ENCODE assay signal across 8 cellular contexts in the genomic region with DNA sequence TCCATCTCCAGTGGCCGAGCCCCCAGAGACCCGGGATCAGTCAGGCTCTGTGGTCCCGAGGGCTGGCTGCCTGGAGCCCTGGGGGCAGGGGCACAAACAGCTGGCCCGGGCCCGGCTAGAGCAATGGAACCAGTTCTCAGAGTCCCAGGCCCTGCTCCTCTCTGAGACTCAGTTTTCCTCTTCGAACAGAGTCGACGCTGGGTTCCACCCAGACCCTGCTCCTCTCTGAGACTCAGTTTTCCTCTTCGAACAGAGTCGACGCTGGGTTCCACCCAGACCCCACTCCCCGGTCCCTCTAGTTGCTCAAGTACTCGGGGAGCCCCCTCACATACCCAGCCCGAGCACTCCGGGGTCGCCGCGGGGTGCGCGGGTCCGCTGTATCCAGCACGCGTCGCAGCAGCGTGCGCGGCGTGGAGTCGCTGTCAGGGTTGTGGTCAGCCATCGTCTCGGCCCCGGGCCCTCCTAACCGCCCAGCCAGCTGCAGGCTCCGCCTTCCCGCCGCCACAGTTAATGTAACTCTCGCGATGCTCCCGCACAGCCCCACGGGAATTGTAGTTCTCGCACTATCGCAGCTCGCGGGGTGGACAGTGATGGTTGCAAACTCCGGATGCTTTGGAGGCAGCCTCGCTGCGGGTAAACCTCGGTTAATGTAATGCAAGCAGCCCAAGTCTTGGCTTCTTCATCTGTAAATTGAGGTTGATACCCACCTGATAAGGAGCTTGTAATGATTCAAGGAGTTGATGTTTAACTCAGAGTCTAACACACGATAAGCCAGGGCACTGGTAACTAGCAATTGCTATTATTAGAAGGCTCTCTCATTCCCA. TPM values are rescaled to one million over a fixed set of nuclear protein-coding genes. Genes with fewer than 3 reads are reported as not detected.
DNase-seq lines count a peak whose midpoint lies in the region; ATAC-seq, FAIRE-seq and TF ChIP-seq lines count a peak whose summit lies in the region.

No MANE protein-coding gene starts in this region.

- intact Hi-C loops in endothelial cell of umbilical vein (cut with micrococcal nuclease): loop anchor here (1.0 kb wide), 1 partner anchor 13 kb away; the partner anchor contains the start of gene NUTF2

- DNase-seq in D341Med (ENCODE audit: low spot score) (peak; percentile 95), NOMO-1 treated with dmso at 0.1 percent for 144 hours (lab: John Stamatoyannopoulos, UW; ENCODE audit: unreplicated experiment) (peak; percentile 86), endothelial cell of umbilical vein (ENCODE audit: low read depth, low spot score) (peak; percentile 94)
- peak; percentile 92 for DNase-seq in activated CD8-positive, alpha-beta memory T cell treated with anti-CD3 and anti-CD28 coated beads, Interleukin-2, amount 50 U/mL, for 4 hours
- peak; percentile 83 to 95 for DNase-seq in stimulated activated CD8-positive, alpha-beta memory T cell treated with anti-CD3 and anti-CD28 coated beads, Interleukin-2, amount 100 ng/mL, for 48 hours (ENCODE audit: low read depth in 2 of 2)

- CTCF ChIA-PET in endothelial cell of umbilical vein (lab: Charles Lee): interaction anchor here (0.7 to 2.3 kb wide), 11 partner anchors 10 to 312 kb away, joined by 3 to 35 read pairs (median 6); partner anchors contain the start of genes CENPT, RANBP10, RIPOR1 and TSNAXIP1

- H3K79me2 ChIP-seq in endothelial cell of umbilical vein (ENCODE audit: control insufficient read depth, insufficient read depth, low read length): peaks cover 11% of the 10 kb centered on the region

- H3K9me1 ChIP-seq in endothelial cell of umbilical vein (replicated peaks; ENCODE audit: control insufficient read depth, extremely low read depth, insufficient read depth, low read length): no peaks in the 10 kb centered on the region

- dilution Hi-C loops in endothelial cell of umbilical vein (cut with MboI; ENCODE audit: extremely low pct_ligation_motif_present, low sequenced_read_pairs): no loop called here

- POLR2A ChIA-PET in endothelial cell of umbilical vein (lab: Charles Lee): interaction anchor here (1.0 kb wide), 2 partner anchors 17 to 99 kb away, joined by 3 to 4 read pairs; no protein-coding TSS in a partner anchor

- FAIRE-seq in endothelial cell of umbilical vein (lab: Jason Lieb, UNC): peak; percentile 97

- H3K36me3 ChIP-seq in HUES48 (ENCODE audit: control insufficient read depth, insufficient read depth, low read length): peaks cover 37% of the 10 kb centered on the region
- H3K36me3 ChIP-seq in endothelial cell of umbilical vein (ENCODE audit: control insufficient read depth in 2 of 2, extremely low read depth in 1 of 2, insufficient read depth in 2 of 2, low read length in 2 of 2): peaks cover 4 to 28% of the 10 kb centered on the region in 2 experiments

- no peak for TF ChIP-seq CTCF in endothelial cell of umbilical vein (IDR thresholded peaks at IDR 0.05; ENCODE audit: extremely low read depth in 1 of 2, insufficient read depth in 1 of 2, low read depth in 1 of 2, low read length in 2 of 2)

- BruUV-seq in endothelial cell of umbilical vein (replicated peaks; lab: Mats Ljungman, UMichigan): TSS peak; percentile 34

- peaks cover 3% of the 10 kb centered on the region; the same call in 1 of the 2 replicates for H3K4me1 ChIP-seq in HUES48 (ENCODE audit: control insufficient read depth, insufficient read depth, low read length)
- H3K4me1 ChIP-seq in endothelial cell of umbilical vein (ENCODE audit: control insufficient read depth, extremely low read depth, insufficient read depth, low read length): peaks cover 7% of the 10 kb centered on the region
- H3K4me1 ChIP-seq in mononuclear cell (ENCODE audit: insufficient read depth, low read length): peaks cover 17% of the 10 kb centered on the region

- H3K27me3 ChIP-seq in HUES48 (ENCODE audit: control insufficient read depth, insufficient read depth, low read length): no peaks in the 10 kb centered on the region
- no peaks in the 10 kb centered on the region for H3K27me3 ChIP-seq in endothelial cell of umbilical vein (ENCODE audit: control insufficient read depth in 2 of 2, insufficient read depth in 2 of 2, low read length in 2 of 2)
- H3K27me3 ChIP-seq in mononuclear cell (ENCODE audit: insufficient read depth, low read length): no peaks in the 10 kb centered on the region

- peak overlapping the region; percentile 96 for H2AFZ ChIP-seq in endothelial cell of umbilical vein (ENCODE audit: low read depth, low read length)

- no peaks in the 10 kb centered on the region for H4K20me1 ChIP-seq in endothelial cell of umbilical vein (replicated peaks; ENCODE audit: control insufficient read depth, extremely low read depth, insufficient read depth, low read length)

- H3K9me3 ChIP-seq in HUES48 (ENCODE audit: control insufficient read depth, insufficient read depth, low read length) (no peaks in the 10 kb centered on the region), endothelial cell of umbilical vein (replicated peaks; ENCODE audit: control insufficient read depth, insufficient read depth, low read length) (no peaks in the 10 kb centered on the region), mononuclear cell (ENCODE audit: low read depth, low read length) (no peaks in the 10 kb centered on the region)

- H3K4me3 ChIP-seq in HUES48 (ENCODE audit: low read depth, low read length): peak overlapping the region; percentile 78
- peak overlapping the region; percentile 33 to 69 (median 68) for H3K4me3 ChIP-seq in endothelial cell of umbilical vein (replicated peaks in 1 of 3; ENCODE audit: insufficient read depth in 1 of 3, low read depth in 1 of 3, low read length in 3 of 3)
- peak overlapping the region; percentile 58 for H3K4me3 ChIP-seq in mononuclear cell (ENCODE audit: low read length)

- H3K9ac ChIP-seq in HUES48 (ENCODE audit: low read depth, low read length) (peak overlapping the region; percentile 56), endothelial cell of umbilical vein (replicated peaks; ENCODE audit: extremely low read depth, insufficient read depth, low read length) (peak overlapping the region; percentile 70)

- peak overlapping the region; percentile 78 for H3K4me2 ChIP-seq in endothelial cell of umbilical vein (ENCODE audit: insufficient read depth, low read length)

- TF ChIP-seq POLR2A in endothelial cell of umbilical vein (IDR thresholded peaks at IDR 0.05; ENCODE audit: low read depth, low read length): peak; percentile 91

- ATAC-seq in GM21423 (IDR thresholded peaks at IDR 0.05; ENCODE audit: unreplicated experiment): peak; percentile 94

- H3K27ac ChIP-seq in HUES48 (ENCODE audit: low read depth, low read length) (no peak overlapping the region), endothelial cell of umbilical vein (ENCODE audit: insufficient read depth, low read depth, low read length) (peak overlapping the region; percentile 29)

RNA-seq across cellular contexts. Expression of gene THAP11, which starts 8.5 kb away (rescaled TPM):
- total RNA-seq in endothelial cell of umbilical vein (22.6 and 24.0 TPM in 2 replicates), mononuclear cell (38.5 TPM)
- 25.9 and 27.5 TPM in 2 replicates for polyA plus RNA-seq in endothelial cell of umbilical vein
- polyA plus RNA-seq in endothelial cell of umbilical vein (2011; cell fraction: cytosol; rRNA removed): 23.3 and 26.1 TPM in 2 replicates
- polyA plus RNA-seq in endothelial cell of umbilical vein (2011; cell fraction: nucleus; rRNA removed): 9.1 and 9.6 TPM in 2 replicates
- 19.6 and 20.1 TPM in 2 replicates for polyA plus RNA-seq in endothelial cell of umbilical vein (2012)
- 17.4 and 21.1 TPM in 2 replicates for polyA minus RNA-seq in endothelial cell of umbilical vein
- polyA minus RNA-seq in endothelial cell of umbilical vein (2011; cell fraction: cytosol; rRNA and poly(A)+ RNA removed): 32.5 TPM
- 3.2 and 4.6 TPM in 2 replicates for polyA minus RNA-seq in endothelial cell of umbilical vein (2011; cell fraction: nucleus; rRNA and poly(A)+ RNA removed)

RNA-seq across cellular contexts. Expression of gene NUTF2, which starts 13.1 kb away (rescaled TPM):
- total RNA-seq in endothelial cell of umbilical vein: 199 and 208 TPM in 2 replicates
- polyA plus RNA-seq in endothelial cell of umbilical vein: 273 and 425 TPM in 2 replicates
- 422 and 462 TPM in 2 replicates for polyA plus RNA-seq in endothelial cell of umbilical vein (2011; cell fraction: cytosol; rRNA removed)
- polyA plus RNA-seq in endothelial cell of umbilical vein (2011; cell fraction: nucleus; rRNA removed): 203 and 229 TPM in 2 replicates
- polyA plus RNA-seq in endothelial cell of umbilical vein (2012): 317 and 338 TPM in 2 replicates
- 350 and 402 TPM in 2 replicates for polyA minus RNA-seq in endothelial cell of umbilical vein
- 183 TPM for polyA minus RNA-seq in endothelial cell of umbilical vein (2011; cell fraction: cytosol; rRNA and poly(A)+ RNA removed)
- 67.7 and 85.7 TPM in 2 replicates for polyA minus RNA-seq in endothelial cell of umbilical vein (2011; cell fraction: nucleus; rRNA and poly(A)+ RNA removed)
- total RNA-seq in mononuclear cell: 89.1 TPM

RNA-seq across cellular contexts. Expression of gene CENPT, which starts 13.9 kb away (rescaled TPM):
- total RNA-seq in endothelial cell of umbilical vein (57.5 and 60.3 TPM in 2 replicates), mononuclear cell (20.8 TPM)
- polyA plus RNA-seq in endothelial cell of umbilical vein: 61.3 and 70.3 TPM in 2 replicates
- polyA plus RNA-seq in endothelial cell of umbilical vein (2011; cell fraction: cytosol; rRNA removed): 29.6 and 37.1 TPM in 2 replicates
- polyA plus RNA-seq in endothelial cell of umbilical vein (2011; cell fraction: nucleus; rRNA removed): 432 and 495 TPM in 2 replicates
- 43.0 and 54.3 TPM in 2 replicates for polyA plus RNA-seq in endothelial cell of umbilical vein (2012)
- polyA minus RNA-seq in endothelial cell of umbilical vein: 28.7 and 40.5 TPM in 2 replicates
- 19.8 TPM for polyA minus RNA-seq in endothelial cell of umbilical vein (2011; cell fraction: cytosol; rRNA and poly(A)+ RNA removed)
- polyA minus RNA-seq in endothelial cell of umbilical vein (2011; cell fraction: nucleus; rRNA and poly(A)+ RNA removed): 39.4 and 54.5 TPM in 2 replicates

RNA-seq across cellular contexts. Expression of gene TSNAXIP1, which starts 26.9 kb away (rescaled TPM):
- 0.95 and 1.0 TPM in 2 replicates for total RNA-seq in endothelial cell of umbilical vein
- 1.0 and 1.2 TPM in 2 replicates for polyA plus RNA-seq in endothelial cell of umbilical vein
- 0.32 and 0.79 TPM in 2 replicates for polyA plus RNA-seq in endothelial cell of umbilical vein (2011; cell fraction: cytosol; rRNA removed)
- polyA plus RNA-seq in endothelial cell of umbilical vein (2011; cell fraction: nucleus; rRNA removed): 16.7 and 17.7 TPM in 2 replicates
- polyA plus RNA-seq in endothelial cell of umbilical vein (2012): 0.79 and 0.88 TPM in 2 replicates
- polyA minus RNA-seq in endothelial cell of umbilical vein: 0.62 and 1.2 TPM in 2 replicates
- polyA minus RNA-seq in endothelial cell of umbilical vein (2011; cell fraction: cytosol; rRNA and poly(A)+ RNA removed): not detected
- polyA minus RNA-seq in endothelial cell of umbilical vein (2011; cell fraction: nucleus; rRNA and poly(A)+ RNA removed): 0.38 and 1.7 TPM in 2 replicates
- total RNA-seq in mononuclear cell: 0.42 TPM

RNA-seq across cellular contexts. Expression of gene RANBP10, which starts 27.3 kb away (rescaled TPM):
- total RNA-seq in endothelial cell of umbilical vein (20.6 and 25.6 TPM in 2 replicates), mononuclear cell (8.5 TPM)
- polyA plus RNA-seq in endothelial cell of umbilical vein: 28.3 and 28.8 TPM in 2 replicates
- polyA plus RNA-seq in endothelial cell of umbilical vein (2011; cell fraction: cytosol; rRNA removed): 16.6 and 17.2 TPM in 2 replicates
- 62.4 and 65.0 TPM in 2 replicates for polyA plus RNA-seq in endothelial cell of umbilical vein (2011; cell fraction: nucleus; rRNA removed)
- polyA plus RNA-seq in endothelial cell of umbilical vein (2012): 15.2 and 15.6 TPM in 2 replicates
- 39.8 and 43.8 TPM in 2 replicates for polyA minus RNA-seq in endothelial cell of umbilical vein
- 7.4 TPM for polyA minus RNA-seq in endothelial cell of umbilical vein (2011; cell fraction: cytosol; rRNA and poly(A)+ RNA removed)
- polyA minus RNA-seq in endothelial cell of umbilical vein (2011; cell fraction: nucleus; rRNA and poly(A)+ RNA removed): 22.9 and 25.6 TPM in 2 replicates
